ENCODE assay signal across 14 cellular contexts in genomic region chr2:172087780-172088244, GRCh38. TPM values are rescaled to one million over a fixed set of nuclear protein-coding genes. Genes with fewer than 3 reads are reported as not detected.
DNase-seq lines count a peak whose midpoint lies in the region; TF ChIP-seq lines count a peak whose summit lies in the region.
"Had no signal": no experiment of that assay in that cellular context is flagged by ENCODE, and none has a peak within 500 bp of the region (broad histone marks: within the 10 kb centered on the region; RNA-seq: fewer than 3 reads in every experiment).

No MANE protein-coding gene starts in this region.

- WGBS in endodermal cell (ENCODE audit: insufficient coverage in 1 of 2, insufficient read length in 1 of 2), 2 experiments: 1 to 11% methylated on average over 5 to 23 of the region's 23 CpGs

- H3K27ac Mint-ChIP-seq in endodermal cell (no peak overlapping the region), osteocyte (ENCODE audit: unreplicated experiment) (peak overlapping the region; percentile 100), CD14-positive monocyte (no peak overlapping the region)
- H3K27ac Mint-ChIP-seq: dendritic cell treated with granulocyte-macrophage colony-stimulating factor and Interleukin-4, amounts not matched to agents 40 ng/mL and 50 ng/mL, for 4 days had no signal

- H3K4me1 ChIP-seq in NT2/D1 (ENCODE audit: insufficient read depth, insufficient read length) (peaks cover 37% of the 10 kb centered on the region), endodermal cell (ENCODE audit: control insufficient read depth, insufficient read depth, low read length) (peaks cover 3% of the 10 kb centered on the region)

- H3K27me3 ChIP-seq in NT2/D1 (ENCODE audit: insufficient read depth, insufficient read length): peaks cover 100% of the 10 kb centered on the region
- H3K27me3 ChIP-seq in endodermal cell (ENCODE audit: control insufficient read depth, insufficient read depth, low read length, poor library complexity, severe bottlenecking): peaks cover 100% of the 10 kb centered on the region

- H3K36me3 Mint-ChIP-seq in endodermal cell (ENCODE audit: low read depth) (no peaks in the 10 kb centered on the region), osteocyte (ENCODE audit: unreplicated experiment) (peaks cover 19% of the 10 kb centered on the region), CD14-positive monocyte (peaks cover 16 to 34% of the 10 kb centered on the region in 2 donors)

- H3K9me3 Mint-ChIP-seq in endodermal cell (no peaks in the 10 kb centered on the region), osteocyte (ENCODE audit: unreplicated experiment) (no peaks in the 10 kb centered on the region), CD14-positive monocyte (peaks cover 0 to 65% (median 52%) of the 10 kb centered on the region in 7 donors)
- H3K9me3 Mint-ChIP-seq: dendritic cell treated with granulocyte-macrophage colony-stimulating factor and Interleukin-4, amounts not matched to agents 40 ng/mL and 50 ng/mL, for 4 days had no signal

- no peak for TF ChIP-seq CTCF in endodermal cell (conservative IDR thresholded peaks at IDR 0.05)
- no peak for TF ChIP-seq CTCF in osteocyte (IDR thresholded peaks at IDR 0.05)
- TF ChIP-seq CTCF in CD14-positive monocyte (IDR thresholded peaks at IDR 0.05): no peak

- H3K36me3 ChIP-seq in NT2/D1 (ENCODE audit: insufficient read depth, insufficient read length, low read length) (no peaks in the 10 kb centered on the region), endodermal cell (ENCODE audit: control insufficient read depth, insufficient read depth, low read length) (no peaks in the 10 kb centered on the region)

- H3K4me1 Mint-ChIP-seq in endodermal cell: peaks cover 40% of the 10 kb centered on the region
- peaks cover 61% of the 10 kb centered on the region for H3K4me1 Mint-ChIP-seq in osteocyte (ENCODE audit: unreplicated experiment)
- peaks cover 66% of the 10 kb centered on the region for H3K4me1 Mint-ChIP-seq in CD14-positive monocyte

- intact Hi-C loops in CD14-positive monocyte (cut with micrococcal nuclease): no loop called here

- DNase-seq in NCI-H146 (lab: John Stamatoyannopoulos, UW): peak; percentile 71
- no peak for DNase-seq in NCI-H146 treated with DMSO at 0.1 percent for 48 hours (lab: John Stamatoyannopoulos, UW; ENCODE audit: unreplicated experiment)
- DNase-seq in NT2/D1 (ENCODE audit: low read depth, low spot score): no peak
- peak; percentile 77 for DNase-seq in endodermal cell
- no peak for DNase-seq in osteocyte (ENCODE audit: extremely low spot score, unreplicated experiment)
- DNase-seq in CD14-positive monocyte (ENCODE audit: low spot score): no peak
- no peak for DNase-seq in pons (ENCODE audit: low spot score)
- DNase-seq in NOMO-1 treated with dmso at 0.1 percent for 144 hours (lab: John Stamatoyannopoulos, UW; ENCODE audit: unreplicated experiment): no peak
- DNase-seq: activated effector memory CD4-positive, alpha-beta T cell treated with anti-CD3 and anti-CD28 coated beads, Interleukin-2, amount 50 U/mL, for 16 hours; GF-D8; NK-92 treated with Interleukin-12 subunit alpha and Interleukin-12 subunit beta, amount 100 ng/mL, for 24 hours had no signal

- H3K27me3 Mint-ChIP-seq in endodermal cell (ENCODE audit: insufficient read depth) (peaks cover 100% of the 10 kb centered on the region), osteocyte (ENCODE audit: unreplicated experiment) (no peaks in the 10 kb centered on the region), CD14-positive monocyte (ENCODE audit: low read depth in 3 of 3) (peaks cover 94 to 98% (median 98%) of the 10 kb centered on the region in 3 donors)

- no peaks in the 10 kb centered on the region for H3K9me3 ChIP-seq in NT2/D1 (ENCODE audit: insufficient read depth, low read length)
- no peaks in the 10 kb centered on the region for H3K9me3 ChIP-seq in endodermal cell (ENCODE audit: control insufficient read depth, low read length)

- no peak overlapping the region for H3K27ac ChIP-seq in endodermal cell (ENCODE audit: low read depth, low read length)
- H3K27ac ChIP-seq: hepatocyte had no signal

- H3K9ac ChIP-seq in NT2/D1 (ENCODE audit: insufficient read length, low read depth) (no peak overlapping the region), endodermal cell (ENCODE audit: extremely low read depth, low read length, poor library complexity, severe bottlenecking) (no peak overlapping the region)

- peak overlapping the region; percentile 6 for H3K4me3 ChIP-seq in NT2/D1 (ENCODE audit: insufficient read length, low read depth)
- H3K4me3 ChIP-seq in endodermal cell (ENCODE audit: low read length): peak overlapping the region; percentile 61
- H3K4me3 ChIP-seq: hepatocyte had no signal

- H3K4me3 Mint-ChIP-seq in endodermal cell: peak overlapping the region; percentile 43
- peak overlapping the region; percentile 99 for H3K4me3 Mint-ChIP-seq in osteocyte (ENCODE audit: unreplicated experiment)
- peak overlapping the region in 1 of 2 donors; percentile 91 for H3K4me3 Mint-ChIP-seq in CD14-positive monocyte
- H3K4me3 Mint-ChIP-seq: dendritic cell treated with granulocyte-macrophage colony-stimulating factor and Interleukin-4, amounts not matched to agents 40 ng/mL and 50 ng/mL, for 4 days had no signal

RNA-seq across cellular contexts. Expression of gene DLX1, which starts 2.5 kb away (rescaled TPM):
- not detected for total RNA-seq in endodermal cell
- polyA plus RNA-seq in endodermal cell (2013, experiment 1 of 2): 10.5 TPM
- polyA plus RNA-seq in endodermal cell (2013, experiment 2 of 2): 14.9 TPM
- total RNA-seq in osteocyte: 25.2 and 29.7 TPM in 2 replicates
- polyA plus RNA-seq in CD14-positive monocyte: not detected
- total RNA-seq: hepatocyte, mononuclear cell had no signal
- polyA plus RNA-seq: hepatocyte had no signal

RNA-seq across cellular contexts. Expression of gene DLX2, which starts 14.9 kb away (rescaled TPM):
- under 1 TPM in 1 of 2 donors, not detected in 1; 0.13 TPM for total RNA-seq in endodermal cell
- polyA plus RNA-seq in endodermal cell (2013, experiment 1 of 2): 8.9 TPM
- 11.6 TPM for polyA plus RNA-seq in endodermal cell (2013, experiment 2 of 2)
- total RNA-seq in osteocyte: 17.4 and 17.6 TPM in 2 replicates
- polyA plus RNA-seq in CD14-positive monocyte: not detected
- total RNA-seq: mononuclear cell had no signal

Comparison
In these comparisons a context has a peak if more than half of its experiments do, and no peak if none do; other contexts are left out.
1. DNase-seq: peak in NCI-H146 (single experiment) and endodermal cell (single experiment); none in NCI-H146 treated with DMSO at 0.1 percent for 48 hours (single experiment), NT2/D1 (single experiment), osteocyte (single experiment), CD14-positive monocyte (single experiment), pons (single experiment) and NOMO-1 treated with dmso at 0.1 percent for 144 hours (single experiment).
2. RNA of gene DLX1, which starts 2.5 kb away (total RNA-seq): 25.2 to 29.7 TPM in osteocyte; not detected in endodermal cell; every median in the first group is over 10 times any median in the second.
3. RNA of gene DLX2, which starts 14.9 kb away (total RNA-seq): 17.4 to 17.6 TPM in osteocyte; 0.13 TPM in endodermal cell; every median in the first group is over 10 times any median in the second.